ENCODE assay signal across 1 cellular context in genomic region chr21:43591468-43592050, GRCh38.
A peak's percentile ranks its signal among the peaks of the same experiment; 100 is the strongest.
TF ChIP-seq lines count a peak whose summit lies in the region.

No MANE protein-coding gene starts in this region.

TF ChIP-seq in K562, 482 proteins besides CTCF, POLR2A, EP300 and RAD21 (continued from another document and continues in another):
- no peak for TF ChIP-seq ZNF398 (CRISPR knock-in tag; IDR thresholded peaks at IDR 0.05)
- peak; percentile 67 for TF ChIP-seq MEIS2 (IDR thresholded peaks at IDR 0.05; ENCODE audit: partially characterized antibody)
- TF ChIP-seq PKNOX1 (IDR thresholded peaks at IDR 0.05) = peak; percentile 53
- TF ChIP-seq FOXO4 (CRISPR knock-in tag; IDR thresholded peaks at IDR 0.05) = no peak
- TF ChIP-seq RCOR1 (IDR thresholded peaks at IDR 0.05; ENCODE audit: borderline replicate concordance in 1 of 2, low read depth in 2 of 2, low read length in 2 of 2) = peak in 1 of 2 experiments; percentile 69; a peak in 1 of 4 replicates
- peak; percentile 55; the same call in 1 of the 2 replicates for TF ChIP-seq CEBPG (CRISPR knock-in tag; IDR thresholded peaks at IDR 0.05)
- TF ChIP-seq CEBPG (tag; conservative IDR thresholded peaks at IDR 0.05 in 1 of 2, IDR thresholded peaks at IDR 0.05 in 1 of 2) = peak in 1 of 2 experiments; percentile 93; a peak in 2 of 4 replicates
- no peak for TF ChIP-seq MYC (IDR thresholded peaks at IDR 0.05; ENCODE audit: low read depth, low read length)
- TF ChIP-seq MYC (CRISPR knock-in tag; IDR thresholded peaks at IDR 0.05; ENCODE audit: borderline replicate concordance, low read depth) = no peak
- TF ChIP-seq ZBTB17 (CRISPR knock-in tag; IDR thresholded peaks at IDR 0.05) = no peak
- TF ChIP-seq CBFA2T2 (conservative IDR thresholded peaks at IDR 0.05) = no peak; the same call in 1 of the 2 replicates
- TF ChIP-seq KDM4B (IDR thresholded peaks at IDR 0.05; ENCODE audit: borderline replicate concordance in 2 of 2, low read depth in 1 of 2) = no peak
- TF ChIP-seq MTF1 (CRISPR knock-in tag; IDR thresholded peaks at IDR 0.05; ENCODE audit: borderline replicate concordance) = no peak
- TF ChIP-seq, protein P1, sequence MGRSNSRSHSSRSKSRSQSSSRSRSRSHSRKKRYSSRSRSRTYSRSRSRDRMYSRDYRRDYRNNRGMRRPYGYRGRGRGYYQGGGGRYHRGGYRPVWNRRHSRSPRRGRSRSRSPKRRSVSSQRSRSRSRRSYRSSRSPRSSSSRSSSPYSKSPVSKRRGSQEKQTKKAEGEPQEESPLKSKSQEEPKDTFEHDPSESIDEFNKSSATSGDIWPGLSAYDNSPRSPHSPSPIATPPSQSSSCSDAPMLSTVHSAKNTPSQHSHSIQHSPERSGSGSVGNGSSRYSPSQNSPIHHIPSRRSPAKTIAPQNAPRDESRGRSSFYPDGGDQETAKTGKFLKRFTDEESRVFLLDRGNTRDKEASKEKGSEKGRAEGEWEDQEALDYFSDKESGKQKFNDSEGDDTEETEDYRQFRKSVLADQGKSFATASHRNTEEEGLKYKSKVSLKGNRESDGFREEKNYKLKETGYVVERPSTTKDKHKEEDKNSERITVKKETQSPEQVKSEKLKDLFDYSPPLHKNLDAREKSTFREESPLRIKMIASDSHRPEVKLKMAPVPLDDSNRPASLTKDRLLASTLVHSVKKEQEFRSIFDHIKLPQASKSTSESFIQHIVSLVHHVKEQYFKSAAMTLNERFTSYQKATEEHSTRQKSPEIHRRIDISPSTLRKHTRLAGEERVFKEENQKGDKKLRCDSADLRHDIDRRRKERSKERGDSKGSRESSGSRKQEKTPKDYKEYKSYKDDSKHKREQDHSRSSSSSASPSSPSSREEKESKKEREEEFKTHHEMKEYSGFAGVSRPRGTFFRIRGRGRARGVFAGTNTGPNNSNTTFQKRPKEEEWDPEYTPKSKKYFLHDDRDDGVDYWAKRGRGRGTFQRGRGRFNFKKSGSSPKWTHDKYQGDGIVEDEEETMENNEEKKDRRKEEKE (IDR thresholded peaks at IDR 0.05; ENCODE audit: borderline replicate concordance in 1 of 2, control insufficient read depth in 1 of 2, low read depth in 2 of 2, low read length in 1 of 2) = no peak
- no peak for TF ChIP-seq CHCHD3 (CRISPR knock-in tag; IDR thresholded peaks at IDR 0.05)
- TF ChIP-seq GTF2A2 (tag; IDR thresholded peaks at IDR 0.05) = no peak
- TF ChIP-seq ZZZ3 (IDR thresholded peaks at IDR 0.05) = no peak
- TF ChIP-seq ZNF212 (CRISPR knock-in tag; IDR thresholded peaks at IDR 0.05) = no peak
- no peak for TF ChIP-seq POLR2B (IDR thresholded peaks at IDR 0.05; ENCODE audit: low read depth, partially characterized antibody)
- peak; percentile 58 for TF ChIP-seq CBFA2T3 (IDR thresholded peaks at IDR 0.05)
- no peak for TF ChIP-seq HDAC6 (IDR thresholded peaks at IDR 0.05; ENCODE audit: low read depth, low read length)
- no peak for TF ChIP-seq SMARCB1 (IDR thresholded peaks at IDR 0.05; ENCODE audit: insufficient read length, low read depth)
- TF ChIP-seq, protein P2, sequence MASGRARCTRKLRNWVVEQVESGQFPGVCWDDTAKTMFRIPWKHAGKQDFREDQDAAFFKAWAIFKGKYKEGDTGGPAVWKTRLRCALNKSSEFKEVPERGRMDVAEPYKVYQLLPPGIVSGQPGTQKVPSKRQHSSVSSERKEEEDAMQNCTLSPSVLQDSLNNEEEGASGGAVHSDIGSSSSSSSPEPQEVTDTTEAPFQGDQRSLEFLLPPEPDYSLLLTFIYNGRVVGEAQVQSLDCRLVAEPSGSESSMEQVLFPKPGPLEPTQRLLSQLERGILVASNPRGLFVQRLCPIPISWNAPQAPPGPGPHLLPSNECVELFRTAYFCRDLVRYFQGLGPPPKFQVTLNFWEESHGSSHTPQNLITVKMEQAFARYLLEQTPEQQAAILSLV (tag; IDR thresholded peaks at IDR 0.05) = no peak
- TF ChIP-seq CHAMP1 (IDR thresholded peaks at IDR 0.05) = no peak
- TF ChIP-seq HMG20A (CRISPR knock-in tag; conservative IDR thresholded peaks at IDR 0.05) = no peak
- no peak for TF ChIP-seq MTA3 (IDR thresholded peaks at IDR 0.05; ENCODE audit: borderline replicate concordance)
- TF ChIP-seq HES1 (IDR thresholded peaks at IDR 0.05; ENCODE audit: low read depth) = 0 out of 2 replicates have a peak, but pooled peaks have one; percentile 60
- TF ChIP-seq ZFP30 (CRISPR knock-in tag; IDR thresholded peaks at IDR 0.05; ENCODE audit: borderline replicate concordance) = no peak
- TF ChIP-seq JUN (IDR thresholded peaks at IDR 0.05; ENCODE audit: borderline replicate concordance, low read depth, low read length) = peak; percentile 43; the same call in 1 of the 2 replicates
- no peak for TF ChIP-seq JUN (CRISPR knock-in tag; IDR thresholded peaks at IDR 0.05; ENCODE audit: borderline replicate concordance)
- no peak for TF ChIP-seq CC2D1A (IDR thresholded peaks at IDR 0.05)
- no peak for TF ChIP-seq KDM5B (IDR thresholded peaks at IDR 0.05; ENCODE audit: insufficient replicate concordance, low read depth, low read length)
- TF ChIP-seq TEAD4 (IDR thresholded peaks at IDR 0.05; ENCODE audit: low read length) = peak; percentile 26; the same call in 1 of the 2 replicates
- TF ChIP-seq TEAD4 (CRISPR knock-in tag; IDR thresholded peaks at IDR 0.05; ENCODE audit: borderline replicate concordance) = no peak
- TF ChIP-seq EWSR1 (IDR thresholded peaks at IDR 0.05; ENCODE audit: borderline replicate concordance, low read depth, partially characterized antibody) = no peak
- no peak for TF ChIP-seq KLF13 (tag; IDR thresholded peaks at IDR 0.05; ENCODE audit: borderline replicate concordance, low read depth)
- TF ChIP-seq RBM34 (IDR thresholded peaks at IDR 0.05; ENCODE audit: borderline replicate concordance, insufficient read depth, low read length) = no peak
- TF ChIP-seq CAMTA2 (CRISPR knock-in tag; conservative IDR thresholded peaks at IDR 0.05) = no peak
- TF ChIP-seq, protein P3, sequence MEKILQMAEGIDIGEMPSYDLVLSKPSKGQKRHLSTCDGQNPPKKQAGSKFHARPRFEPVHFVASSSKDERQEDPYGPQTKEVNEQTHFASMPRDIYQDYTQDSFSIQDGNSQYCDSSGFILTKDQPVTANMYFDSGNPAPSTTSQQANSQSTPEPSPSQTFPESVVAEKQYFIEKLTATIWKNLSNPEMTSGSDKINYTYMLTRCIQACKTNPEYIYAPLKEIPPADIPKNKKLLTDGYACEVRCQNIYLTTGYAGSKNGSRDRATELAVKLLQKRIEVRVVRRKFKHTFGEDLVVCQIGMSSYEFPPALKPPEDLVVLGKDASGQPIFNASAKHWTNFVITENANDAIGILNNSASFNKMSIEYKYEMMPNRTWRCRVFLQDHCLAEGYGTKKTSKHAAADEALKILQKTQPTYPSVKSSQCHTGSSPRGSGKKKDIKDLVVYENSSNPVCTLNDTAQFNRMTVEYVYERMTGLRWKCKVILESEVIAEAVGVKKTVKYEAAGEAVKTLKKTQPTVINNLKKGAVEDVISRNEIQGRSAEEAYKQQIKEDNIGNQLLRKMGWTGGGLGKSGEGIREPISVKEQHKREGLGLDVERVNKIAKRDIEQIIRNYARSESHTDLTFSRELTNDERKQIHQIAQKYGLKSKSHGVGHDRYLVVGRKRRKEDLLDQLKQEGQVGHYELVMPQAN (IDR thresholded peaks at IDR 0.05; ENCODE audit: borderline replicate concordance) = no peak
- no peak for TF ChIP-seq HDGF (IDR thresholded peaks at IDR 0.05)
- TF ChIP-seq, protein P4, sequence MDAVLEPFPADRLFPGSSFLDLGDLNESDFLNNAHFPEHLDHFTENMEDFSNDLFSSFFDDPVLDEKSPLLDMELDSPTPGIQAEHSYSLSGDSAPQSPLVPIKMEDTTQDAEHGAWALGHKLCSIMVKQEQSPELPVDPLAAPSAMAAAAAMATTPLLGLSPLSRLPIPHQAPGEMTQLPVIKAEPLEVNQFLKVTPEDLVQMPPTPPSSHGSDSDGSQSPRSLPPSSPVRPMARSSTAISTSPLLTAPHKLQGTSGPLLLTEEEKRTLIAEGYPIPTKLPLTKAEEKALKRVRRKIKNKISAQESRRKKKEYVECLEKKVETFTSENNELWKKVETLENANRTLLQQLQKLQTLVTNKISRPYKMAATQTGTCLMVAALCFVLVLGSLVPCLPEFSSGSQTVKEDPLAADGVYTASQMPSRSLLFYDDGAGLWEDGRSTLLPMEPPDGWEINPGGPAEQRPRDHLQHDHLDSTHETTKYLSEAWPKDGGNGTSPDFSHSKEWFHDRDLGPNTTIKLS (IDR thresholded peaks at IDR 0.05; ENCODE audit: borderline replicate concordance, low read depth) = no peak
- no peak for TF ChIP-seq HDAC1 (IDR thresholded peaks at IDR 0.05)
- TF ChIP-seq TFAM (CRISPR knock-in tag; conservative IDR thresholded peaks at IDR 0.05) = no peak
- TF ChIP-seq NR2F6 (CRISPR knock-in tag; IDR thresholded peaks at IDR 0.05) = no peak
- TF ChIP-seq, protein P5, sequence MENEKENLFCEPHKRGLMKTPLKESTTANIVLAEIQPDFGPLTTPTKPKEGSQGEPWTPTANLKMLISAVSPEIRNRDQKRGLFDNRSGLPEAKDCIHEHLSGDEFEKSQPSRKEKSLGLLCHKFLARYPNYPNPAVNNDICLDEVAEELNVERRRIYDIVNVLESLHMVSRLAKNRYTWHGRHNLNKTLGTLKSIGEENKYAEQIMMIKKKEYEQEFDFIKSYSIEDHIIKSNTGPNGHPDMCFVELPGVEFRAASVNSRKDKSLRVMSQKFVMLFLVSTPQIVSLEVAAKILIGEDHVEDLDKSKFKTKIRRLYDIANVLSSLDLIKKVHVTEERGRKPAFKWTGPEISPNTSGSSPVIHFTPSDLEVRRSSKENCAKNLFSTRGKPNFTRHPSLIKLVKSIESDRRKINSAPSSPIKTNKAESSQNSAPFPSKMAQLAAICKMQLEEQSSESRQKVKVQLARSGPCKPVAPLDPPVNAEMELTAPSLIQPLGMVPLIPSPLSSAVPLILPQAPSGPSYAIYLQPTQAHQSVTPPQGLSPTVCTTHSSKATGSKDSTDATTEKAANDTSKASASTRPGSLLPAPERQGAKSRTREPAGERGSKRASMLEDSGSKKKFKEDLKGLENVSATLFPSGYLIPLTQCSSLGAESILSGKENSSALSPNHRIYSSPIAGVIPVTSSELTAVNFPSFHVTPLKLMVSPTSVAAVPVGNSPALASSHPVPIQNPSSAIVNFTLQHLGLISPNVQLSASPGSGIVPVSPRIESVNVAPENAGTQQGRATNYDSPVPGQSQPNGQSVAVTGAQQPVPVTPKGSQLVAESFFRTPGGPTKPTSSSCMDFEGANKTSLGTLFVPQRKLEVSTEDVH (IDR thresholded peaks at IDR 0.05; ENCODE audit: low read depth, partially characterized antibody) = no peak
- TF ChIP-seq NRF1 (conservative IDR thresholded peaks at IDR 0.05 in 1 of 2, IDR thresholded peaks at IDR 0.05 in 1 of 2) = no peak
- no peak for TF ChIP-seq SREBF1 (IDR thresholded peaks at IDR 0.05; ENCODE audit: borderline replicate concordance, low read depth, low read length)
- no peak for TF ChIP-seq PHF20 (IDR thresholded peaks at IDR 0.05; ENCODE audit: partially characterized antibody)
- no peak for TF ChIP-seq RFX5 (IDR thresholded peaks at IDR 0.05; ENCODE audit: low read depth, low read length)
- TF ChIP-seq ZSCAN29 (IDR thresholded peaks at IDR 0.05) = no peak
- no peak for TF ChIP-seq KLF1 (tag; IDR thresholded peaks at IDR 0.05)
